In the genomic region with DNA sequence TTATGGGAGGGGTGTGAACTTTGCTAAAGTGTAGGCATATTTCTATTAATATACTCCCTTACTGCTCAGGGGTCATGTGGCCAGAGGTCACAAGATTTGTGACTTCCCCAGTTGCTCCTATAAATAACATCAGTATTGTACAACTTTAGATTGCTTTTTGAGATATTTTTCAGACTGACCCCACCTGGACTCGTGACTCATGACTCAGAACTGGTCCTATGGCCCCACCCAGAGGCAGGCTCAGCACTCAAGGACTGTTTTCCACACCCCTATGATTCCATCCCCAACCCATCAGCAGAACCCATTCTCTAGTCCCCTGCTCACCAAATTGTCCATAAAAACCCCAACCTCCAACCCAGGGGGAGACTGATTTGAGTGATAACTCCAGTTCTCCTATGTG, we compare ENCODE assay signal across 1 cellular context.
TF ChIP-seq lines count a peak whose summit lies in the region.

No MANE protein-coding gene starts in this region.

TF ChIP-seq in HCT116, 20 proteins besides CTCF, POLR2A, EP300 and RAD21 (continued from another document):
- TF ChIP-seq, protein P1, sequence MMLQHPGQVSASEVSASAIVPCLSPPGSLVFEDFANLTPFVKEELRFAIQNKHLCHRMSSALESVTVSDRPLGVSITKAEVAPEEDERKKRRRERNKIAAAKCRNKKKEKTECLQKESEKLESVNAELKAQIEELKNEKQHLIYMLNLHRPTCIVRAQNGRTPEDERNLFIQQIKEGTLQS (IDR thresholded peaks at IDR 0.05) = no peak
- TF ChIP-seq ZFX (IDR thresholded peaks at IDR 0.05) (no peak), TCF7L2 (IDR thresholded peaks at IDR 0.05; ENCODE audit: borderline replicate concordance, extremely low read depth, insufficient read depth, insufficient read length) (no peak)
